In genomic region chr2:219060821-219061791, GRCh38 we compare ENCODE assay signal across 7 cellular contexts. TPM values are rescaled to one million over a fixed set of nuclear protein-coding genes. Genes with fewer than 3 reads are reported as not detected.
DNase-seq lines count a peak whose midpoint lies in the region; ATAC-seq and TF ChIP-seq lines count a peak whose summit lies in the region.

Gene IHH (minus strand): TSS chr2:219060921. CDS start chr2:219060467, 454 bp downstream.

- no peak for TF ChIP-seq POLR2A in esophagus squamous epithelium (IDR thresholded peaks at IDR 0.05)

- ATAC-seq in Panc1, result peak; percentile 26; the same call in 1 of the 2 replicates
- no peak for ATAC-seq in psoas muscle
- no peak for ATAC-seq in HG02759 (IDR thresholded peaks at IDR 0.05; ENCODE audit: unreplicated experiment)
- no peak for ATAC-seq in GM18519 (IDR thresholded peaks at IDR 0.05; ENCODE audit: low FRiP score, unreplicated experiment)

- H3K27me3 ChIP-seq in Panc1 (ENCODE audit: control insufficient read depth, insufficient read depth, low read length), result peaks cover 30% of the 10 kb centered on the region
- peaks cover 15 to 84% (median 44%) of the 10 kb centered on the region in 4 donors for H3K27me3 ChIP-seq in esophagus squamous epithelium
- peaks cover 0 to 82% (median 19%) of the 10 kb centered on the region in 3 donors for H3K27me3 ChIP-seq in psoas muscle (ENCODE audit: insufficient read depth in 3 of 3, low read length in 2 of 3)

- peaks cover 21% of the 10 kb centered on the region for H3K4me1 ChIP-seq in Panc1 (ENCODE audit: control insufficient read depth, insufficient read depth, low read length)
- peaks cover 34 to 46% (median 40%) of the 10 kb centered on the region in 3 donors for H3K4me1 ChIP-seq in esophagus squamous epithelium
- H3K4me1 ChIP-seq in psoas muscle, result peaks cover 28% of the 10 kb centered on the region

- H3K9me3 ChIP-seq in Panc1 (ENCODE audit: control insufficient read depth, insufficient read depth, low read depth, low read length) (no peaks in the 10 kb centered on the region), esophagus squamous epithelium (no peaks in the 10 kb centered on the region), psoas muscle (no peaks in the 10 kb centered on the region)

- in situ Hi-C loops in Panc1 (cut with HindIII; ENCODE audit: low pct_unique_long_range_greater_than_20kb, low sequenced_read_pairs), result no loop called here

- H3K27ac ChIP-seq in Panc1 (ENCODE audit: low read length) (no peak within 1 kb of the TSS), esophagus squamous epithelium (no peak within 1 kb of the TSS), psoas muscle (no peak within 1 kb of the TSS)

- intact Hi-C loops in Panc1 (cut with micrococcal nuclease; ENCODE audit: unreplicated experiment) (no loop called here), esophagus squamous epithelium (cut with DNase I) (no loop called here), psoas muscle (cut with DNase I) (no loop called here)

- POLR2A ChIA-PET in Panc1 (lab: Charles Lee), result no interaction called here

- no TSS peak for BruUV-seq in Panc1 (replicated peaks; lab: Mats Ljungman, UMichigan)

- WGBS in esophagus squamous epithelium, 2 donors, result 8 to 10% methylated on average over 8 to 15 of the region's 76 CpGs
- 2 to 4% (median 2%) methylated on average over 29 to 76 of the region's 76 CpGs for WGBS in psoas muscle, 3 donors

- CTCF ChIA-PET in Panc1 (lab: Charles Lee), result interaction anchor here (0.5 to 1.5 kb wide), 3 partner anchors 31 to 281 kb away, joined by 4 to 9 read pairs (median 5); no protein-coding TSS in a partner anchor

- DNase-seq in GM10266 (ENCODE audit: extremely low spot score), result peak; percentile 47
- no peak for DNase-seq in Panc1 (ENCODE audit: low read depth, low spot score)
- no peak for DNase-seq in esophagus squamous epithelium (lab: John Stamatoyannopoulos, UW)
- peak in 1 of 2 donors; percentile 55 for DNase-seq in psoas muscle
- no peak for DNase-seq in germinal center (ENCODE audit: low spot score)

- H3K4me3 ChIP-seq in Panc1 (ENCODE audit: low read depth in 2 of 2, low read length in 2 of 2) (peak within 1 kb of the TSS; percentile 18 to 37), esophagus squamous epithelium (peak within 1 kb of the TSS in 3 of 4 donors; percentile 10 to 57 (median 41)), psoas muscle (peak within 1 kb of the TSS; percentile 47)

- no peak for TF ChIP-seq CTCF in GM10266 (IDR thresholded peaks at IDR 0.05; ENCODE audit: control insufficient read depth, insufficient read depth, low read depth, missing control alignments)
- TF ChIP-seq CTCF in Panc1 (IDR thresholded peaks at IDR 0.05), result no peak
- no peak for TF ChIP-seq CTCF in esophagus squamous epithelium (IDR thresholded peaks at IDR 0.05)
- no peak for TF ChIP-seq CTCF in psoas muscle (IDR thresholded peaks at IDR 0.05)

- H3K36me3 ChIP-seq in Panc1 (ENCODE audit: control insufficient read depth, insufficient read depth, low read length), result no peaks in the 10 kb centered on the region
- H3K36me3 ChIP-seq in esophagus squamous epithelium, result no peaks in the 10 kb centered on the region
- no peaks in the 10 kb centered on the region for H3K36me3 ChIP-seq in psoas muscle (ENCODE audit: insufficient read depth in 1 of 2, low read depth in 1 of 2)

RNA-seq across cellular contexts. Expression of gene IHH, which starts in this region (rescaled TPM):
- total RNA-seq in Panc1 (2021; ENCODE audit: unreplicated experiment), result 0.23 TPM
- 0.15 TPM for polyA plus RNA-seq in Panc1 (2012; ENCODE audit: insufficient read length)
- total RNA-seq in esophagus squamous epithelium, result under 1 TPM in 1 of 4 donors, not detected in 3; 0.38 TPM
- total RNA-seq in psoas muscle, result not detected
- under 1 TPM in 2 of 3 donors, not detected in 1; 0.03 to 0.12 TPM for polyA plus RNA-seq in psoas muscle

Comparison
In these comparisons a context has a peak if more than half of its experiments do, and no peak if none do; other contexts are left out.
1. Peak in ATAC-seq and H3K4me3 ChIP-seq in Panc1; RNA of the gene not detected or under 1 TPM.